ENCODE assay signal across 9 cellular contexts in the genomic region with DNA sequence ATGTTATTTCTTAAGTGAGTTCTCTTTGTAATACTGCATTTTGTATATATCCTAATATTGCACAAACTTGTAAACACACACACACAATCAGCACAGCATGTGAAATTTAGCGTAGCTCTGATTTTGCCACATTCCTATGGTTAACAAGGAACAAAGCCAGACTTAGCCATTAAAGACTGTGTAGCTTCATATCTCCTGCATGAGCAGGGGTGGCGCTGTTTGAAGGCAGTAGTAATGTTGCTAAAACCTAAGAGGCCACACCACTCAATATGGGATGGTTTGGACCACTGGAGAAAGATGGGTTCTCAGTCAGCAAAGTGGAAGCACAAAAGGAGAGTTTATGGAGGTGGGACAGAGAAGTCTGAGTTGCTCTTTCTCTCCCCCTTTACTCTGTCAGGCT.
DNase-seq lines count a peak whose midpoint lies in the region; ATAC-seq, FAIRE-seq and TF ChIP-seq lines count a peak whose summit lies in the region.
"Had no signal": no experiment of that assay in that cellular context is flagged by ENCODE, and none has a peak within 500 bp of the region (broad histone marks: within the 10 kb centered on the region; RNA-seq: fewer than 3 reads in every experiment).

No MANE protein-coding gene starts in this region.

- no peak overlapping the region for H2AFZ ChIP-seq in keratinocyte (ENCODE audit: control insufficient read depth, low read length)

- H3K4me2 ChIP-seq in keratinocyte (ENCODE audit: control insufficient read depth, extremely low read depth, insufficient read depth, low read depth, low read length) = no peak overlapping the region

- no peak for FAIRE-seq in keratinocyte (lab: Jason Lieb, UNC)

- dilution Hi-C loops in keratinocyte (cut with MboI; ENCODE audit: extremely low pct_ligation_motif_present, low sequenced_read_pairs) = no loop called here

- H3K4me1 ChIP-seq in SJCRH30 (peaks cover 25% of the 10 kb centered on the region), keratinocyte (ENCODE audit: control insufficient read depth, extremely low read depth, insufficient read depth, low read length) (peaks cover 13% of the 10 kb centered on the region)

- H3K9me3 ChIP-seq in SJCRH30 (replicated peaks) (no peaks in the 10 kb centered on the region), keratinocyte (ENCODE audit: control insufficient read depth, low read depth, low read length) (no peaks in the 10 kb centered on the region)

- H3K27me3 ChIP-seq in SJCRH30 (no peaks in the 10 kb centered on the region), keratinocyte (ENCODE audit: control insufficient read depth, extremely low read depth, insufficient read depth, low read length) (no peaks in the 10 kb centered on the region)

- H4K20me1 ChIP-seq in keratinocyte (ENCODE audit: control insufficient read depth, extremely low read depth, insufficient read depth, low read length) = no peaks in the 10 kb centered on the region

- no peaks in the 10 kb centered on the region for H3K27me3 Mint-ChIP-seq in effector memory CD8-positive, alpha-beta T cell
- H3K27me3 Mint-ChIP-seq in activated T-cell treated with anti-CD3 and anti-CD28 coated beads, Interleukin-2, amount 50 U/mL, for 72 hours (ENCODE audit: low read depth) = no peaks in the 10 kb centered on the region

- no peak overlapping the region for H3K4me3 Mint-ChIP-seq in effector memory CD8-positive, alpha-beta T cell
- no peak overlapping the region for H3K4me3 Mint-ChIP-seq in activated T-cell treated with anti-CD3 and anti-CD28 coated beads, Interleukin-2, amount 50 U/mL, for 72 hours
- H3K4me3 Mint-ChIP-seq: immature natural killer cell had no signal

- no peaks in the 10 kb centered on the region for H3K9me3 Mint-ChIP-seq in effector memory CD8-positive, alpha-beta T cell
- H3K9me3 Mint-ChIP-seq in activated T-cell treated with anti-CD3 and anti-CD28 coated beads, Interleukin-2, amount 50 U/mL, for 72 hours = no peaks in the 10 kb centered on the region

- H3K27ac ChIP-seq in SJCRH30 (no peak overlapping the region), keratinocyte (ENCODE audit: control insufficient read depth, insufficient read depth, low read length) (no peak overlapping the region)

- no peak overlapping the region for H3K4me3 ChIP-seq in HFF-Myc (replicated peaks; ENCODE audit: low read depth, low read length)
- H3K4me3 ChIP-seq in SJCRH30 = no peak overlapping the region
- no peak overlapping the region for H3K4me3 ChIP-seq in keratinocyte (ENCODE audit: control insufficient read depth in 2 of 3, extremely low read depth in 1 of 3, insufficient read depth in 2 of 3, low read depth in 1 of 3, low read length in 3 of 3)

- no peak overlapping the region for H3K27ac Mint-ChIP-seq in effector memory CD8-positive, alpha-beta T cell
- no peak overlapping the region for H3K27ac Mint-ChIP-seq in activated T-cell treated with anti-CD3 and anti-CD28 coated beads, Interleukin-2, amount 50 U/mL, for 72 hours
- H3K27ac Mint-ChIP-seq: immature natural killer cell had no signal

- no peaks in the 10 kb centered on the region for H3K36me3 Mint-ChIP-seq in effector memory CD8-positive, alpha-beta T cell (ENCODE audit: insufficient read depth)
- no peaks in the 10 kb centered on the region for H3K36me3 Mint-ChIP-seq in activated T-cell treated with anti-CD3 and anti-CD28 coated beads, Interleukin-2, amount 50 U/mL, for 72 hours (ENCODE audit: insufficient read depth in 2 of 2)

- ATAC-seq in GM19455 (IDR thresholded peaks at IDR 0.05; ENCODE audit: unreplicated experiment) = no peak
- no peak for ATAC-seq in effector memory CD8-positive, alpha-beta T cell (replicated peaks)
- ATAC-seq in activated T-cell treated with anti-CD3 and anti-CD28 coated beads, Interleukin-2, amount 50 U/mL, for 72 hours (replicated peaks in 1 of 2) = no peak

- no peaks in the 10 kb centered on the region for H3K4me1 Mint-ChIP-seq in effector memory CD8-positive, alpha-beta T cell (ENCODE audit: low read depth in 2 of 2)
- no peaks in the 10 kb centered on the region for H3K4me1 Mint-ChIP-seq in activated T-cell treated with anti-CD3 and anti-CD28 coated beads, Interleukin-2, amount 50 U/mL, for 72 hours (ENCODE audit: low read depth)
- H3K4me1 Mint-ChIP-seq: immature natural killer cell had no signal

- H3K36me3 ChIP-seq in SJCRH30 (no peaks in the 10 kb centered on the region), keratinocyte (ENCODE audit: control insufficient read depth in 2 of 2, extremely low read depth in 1 of 2, insufficient read depth in 2 of 2, low read length in 2 of 2) (no peaks in the 10 kb centered on the region)

- no peak overlapping the region for H3K9ac ChIP-seq in keratinocyte (ENCODE audit: control insufficient read depth, extremely low read depth, insufficient read depth, low read length)

- DNase-seq in ELF-1 (ENCODE audit: low read depth, low spot score) (peak; percentile 9), HFF-Myc (ENCODE audit: extremely low read depth, low read depth) (no peak), SJCRH30 (peak; percentile 26 to 32), keratinocyte (ENCODE audit: low read depth, low spot score) (no peak), GM03348 (ENCODE audit: low spot score) (no peak)
- DNase-seq in effector memory CD8-positive, alpha-beta T cell = no peak
- DNase-seq in activated T-cell treated with anti-CD3 and anti-CD28 coated beads, Interleukin-2, amount 50 U/mL, for 72 hours = no peak
- DNase-seq: immature natural killer cell had no signal

- no peaks in the 10 kb centered on the region for H3K79me2 ChIP-seq in keratinocyte (ENCODE audit: control insufficient read depth, insufficient read depth, low read length)

- TF ChIP-seq CTCF in HFF-Myc (IDR thresholded peaks at IDR 0.05; ENCODE audit: low read depth, low read length, missing control alignments) = peak; percentile 65
- peak; percentile 42 to 58 (median 51) for TF ChIP-seq CTCF in keratinocyte (optimal IDR thresholded peaks at IDR 0.05 in 1 of 3, IDR thresholded peaks at IDR 0.05 in 1 of 3, conservative IDR thresholded peaks at IDR 0.05 in 1 of 3; ENCODE audit: extremely low read depth in 1 of 3, insufficient read depth in 2 of 3, low read length in 3 of 3)

- no peaks in the 10 kb centered on the region for H3K9me1 ChIP-seq in keratinocyte (ENCODE audit: control insufficient read depth, extremely low read depth, insufficient read depth, low read length)

Comparison
In these comparisons a context has a peak if more than half of its experiments do, and no peak if none do; other contexts are left out.
1. DNase-seq: peak in ELF-1 (single experiment) and SJCRH30 (2 of 2); none in HFF-Myc (single experiment), keratinocyte (single experiment), effector memory CD8-positive, alpha-beta T cell (0 of 3), activated T-cell treated with anti-CD3 and anti-CD28 coated beads, Interleukin-2, amount 50 U/mL, for 72 hours (0 of 2) and GM03348 (single experiment).